Comparison of ENCODE assay signal across 22 cellular contexts in the genomic region with DNA sequence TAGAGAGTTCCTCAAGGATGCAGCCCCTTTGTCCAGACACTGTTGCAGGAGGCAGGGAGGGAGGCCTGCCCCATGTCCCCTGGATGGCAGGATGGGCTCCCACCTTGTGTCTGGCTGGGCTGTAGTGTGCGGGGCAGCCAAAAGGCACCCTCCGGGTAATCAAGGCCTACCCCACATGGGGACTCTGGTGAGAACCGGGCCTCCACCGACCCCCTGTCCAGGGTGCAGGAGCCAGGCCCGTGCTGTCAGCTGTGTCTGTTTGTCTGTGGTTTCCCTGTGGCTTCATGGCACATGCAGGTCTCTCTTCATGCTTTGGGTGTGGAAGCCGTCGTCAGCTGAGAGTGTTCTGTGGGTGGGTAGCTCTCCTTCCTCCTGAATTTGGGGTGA.
DNase-seq lines count a peak whose midpoint lies in the region; ATAC-seq and TF ChIP-seq lines count a peak whose summit lies in the region.
"Had no signal": no experiment of that assay in that cellular context is flagged by ENCODE, and none has a peak within 500 bp of the region (broad histone marks: within the 10 kb centered on the region; RNA-seq: fewer than 3 reads in every experiment).

No MANE protein-coding gene starts in this region.

- H3K27me3 ChIP-seq in A673 (replicated peaks; ENCODE audit: insufficient read depth, low read depth, low read length, poor library complexity) (no peaks in the 10 kb centered on the region), lower lobe of right lung (ENCODE audit: low read depth) (peaks cover 4% of the 10 kb centered on the region)
- peaks cover 17 to 48% (median 22%) of the 10 kb centered on the region in 11 experiments; a peak in 21 of 22 replicates for H3K27me3 ChIP-seq in BLaER1 treated with 17β-estradiol and CSF1 and Interleukin-3, amounts not matched to agents 10 nM and 100 nM

- TF ChIP-seq CTCF in A673 (conservative IDR thresholded peaks at IDR 0.05; ENCODE audit: low read depth, low read length) (no peak), chondrocyte (IDR thresholded peaks at IDR 0.05) (no peak), lower lobe of right lung (IDR thresholded peaks at IDR 0.05) (no peak)

- POLR2A ChIA-PET in A673 (lab: Charles Lee; ENCODE audit: low non-redundant PET): no interaction called here
- POLR2A ChIA-PET in activated CD4-positive, alpha-beta memory T cell treated with anti-CD3 and anti-CD28 coated beads for 36 hours (lab: Charles Lee): no interaction called here

- H3K27me3 Mint-ChIP-seq in chondrocyte (ENCODE audit: low read depth): no peaks in the 10 kb centered on the region
- no peaks in the 10 kb centered on the region for H3K27me3 Mint-ChIP-seq in activated CD4-positive, alpha-beta memory T cell treated with anti-CD3 and anti-CD28 coated beads for 36 hours
- H3K27me3 Mint-ChIP-seq: CD4-positive, CD25-positive, alpha-beta regulatory T cell had no signal

- CTCF ChIA-PET in A673 (lab: Charles Lee): no interaction called here
- CTCF ChIA-PET in activated CD4-positive, alpha-beta memory T cell treated with anti-CD3 and anti-CD28 coated beads for 36 hours (lab: Charles Lee): no interaction called here

- H3K4me1 Mint-ChIP-seq in chondrocyte (ENCODE audit: low read depth): no peaks in the 10 kb centered on the region
- no peaks in the 10 kb centered on the region for H3K4me1 Mint-ChIP-seq in activated CD4-positive, alpha-beta memory T cell treated with anti-CD3 and anti-CD28 coated beads for 36 hours (ENCODE audit: low read depth)
- H3K4me1 Mint-ChIP-seq: CD4-positive, CD25-positive, alpha-beta regulatory T cell; CD8-positive, alpha-beta memory T cell; IgD-negative memory B cell had no signal

- ATAC-seq in lower lobe of right lung: no peak
- ATAC-seq in GM21737 (IDR thresholded peaks at IDR 0.05; ENCODE audit: unreplicated experiment): no peak
- ATAC-seq: GM12878, HepG2 had no signal

- no peaks in the 10 kb centered on the region for H3K9me3 Mint-ChIP-seq in chondrocyte (ENCODE audit: low read depth)
- H3K9me3 Mint-ChIP-seq in activated CD4-positive, alpha-beta memory T cell treated with anti-CD3 and anti-CD28 coated beads for 36 hours: no peaks in the 10 kb centered on the region
- H3K9me3 Mint-ChIP-seq: CD4-positive, CD25-positive, alpha-beta regulatory T cell; CD8-positive, alpha-beta memory T cell; IgD-negative memory B cell had no signal

- no peak overlapping the region for H3K4me3 ChIP-seq in A673 (ENCODE audit: low read depth, low read length, poor library complexity, severe bottlenecking)
- H3K4me3 ChIP-seq in BLaER1 treated with 17β-estradiol and CSF1 and Interleukin-3, amounts not matched to agents 10 nM and 100 nM: peak overlapping the region in 3 of 10 experiments; percentile 35 to 58 (median 47); a peak in 4 of 20 replicates
- H3K4me3 ChIP-seq in lower lobe of right lung: no peak overlapping the region
- H3K4me3 ChIP-seq: GM12878, GM23248 had no signal

- intact Hi-C loops in A673 (cut with micrococcal nuclease; ENCODE audit: unreplicated experiment) (no loop called here), lower lobe of right lung (cut with DNase I) (no loop called here)
- intact Hi-C loops in activated CD4-positive, alpha-beta memory T cell treated with anti-CD3 and anti-CD28 coated beads for 36 hours (cut with micrococcal nuclease): no loop called here

- H3K4me3 Mint-ChIP-seq in chondrocyte (ENCODE audit: unreplicated experiment): no peak overlapping the region
- no peak overlapping the region for H3K4me3 Mint-ChIP-seq in activated CD4-positive, alpha-beta memory T cell treated with anti-CD3 and anti-CD28 coated beads for 36 hours
- H3K4me3 Mint-ChIP-seq: CD4-positive, CD25-positive, alpha-beta regulatory T cell; CD8-positive, alpha-beta memory T cell; IgD-negative memory B cell had no signal

- H3K27ac Mint-ChIP-seq in chondrocyte (ENCODE audit: unreplicated experiment): no peak overlapping the region
- no peak overlapping the region for H3K27ac Mint-ChIP-seq in activated CD4-positive, alpha-beta memory T cell treated with anti-CD3 and anti-CD28 coated beads for 36 hours
- H3K27ac Mint-ChIP-seq: CD4-positive, CD25-positive, alpha-beta regulatory T cell; CD8-positive, alpha-beta memory T cell; IgD-negative memory B cell had no signal

- H3K9me3 ChIP-seq in A673 (ENCODE audit: low read depth, low read length, poor library complexity, severe bottlenecking) (no peaks in the 10 kb centered on the region), lower lobe of right lung (no peaks in the 10 kb centered on the region)
- peaks cover 0 to 8% (median 0%) of the 10 kb centered on the region in 11 experiments; a peak in 3 of 22 replicates for H3K9me3 ChIP-seq in BLaER1 treated with 17β-estradiol and CSF1 and Interleukin-3, amounts not matched to agents 10 nM and 100 nM (replicated peaks in 1 of 11)

- H3K4me1 ChIP-seq in A673 (ENCODE audit: insufficient read depth, low read length, poor library complexity, severe bottlenecking): peaks cover 4% of the 10 kb centered on the region
- H3K4me1 ChIP-seq in BLaER1 treated with 17β-estradiol and CSF1 and Interleukin-3, amounts not matched to agents 10 nM and 100 nM: peaks cover 18 to 72% (median 59%) of the 10 kb centered on the region in 10 experiments; a peak in 18 of 20 replicates
- no peaks in the 10 kb centered on the region for H3K4me1 ChIP-seq in lower lobe of right lung

- H3K36me3 ChIP-seq in A673 (ENCODE audit: insufficient read depth, low read length, poor library complexity, severe bottlenecking) (peaks cover 17% of the 10 kb centered on the region), lower lobe of right lung (no peaks in the 10 kb centered on the region)
- H3K36me3 ChIP-seq in BLaER1 treated with 17β-estradiol and CSF1 and Interleukin-3, amounts not matched to agents 10 nM and 100 nM: no peaks in the 10 kb centered on the region

- no peaks in the 10 kb centered on the region for H3K36me3 Mint-ChIP-seq in chondrocyte (ENCODE audit: low read depth)
- no peaks in the 10 kb centered on the region for H3K36me3 Mint-ChIP-seq in activated CD4-positive, alpha-beta memory T cell treated with anti-CD3 and anti-CD28 coated beads for 36 hours
- H3K36me3 Mint-ChIP-seq: CD4-positive, CD25-positive, alpha-beta regulatory T cell; CD8-positive, alpha-beta memory T cell; IgD-negative memory B cell had no signal

- DNase-seq in A673 (ENCODE audit: low spot score) (no peak), chondrocyte (ENCODE audit: low spot score) (peak; percentile 86), lower lobe of right lung (peak; percentile 35)
- no peak for DNase-seq in activated CD4-positive, alpha-beta memory T cell treated with anti-CD3 and anti-CD28 coated beads for 36 hours
- DNase-seq in activated CD8-positive, alpha-beta memory T cell treated with anti-CD3 and anti-CD28 coated beads for 24 hours: no peak
- DNase-seq: ACHN; AML-193; CD4-positive, CD25-positive, alpha-beta regulatory T cell; CD8-positive, alpha-beta memory T cell; COR-L47; DMS 273 treated with DMSO at 0.1 percent for 48 hours; DMS53; DND-41; EL; GM23248; HCEC 1CT; KBM-7 had no signal

- peak overlapping the region in 3 of 11 experiments; percentile 14 to 38 (median 31); a peak in 3 of 22 replicates for H3K9ac ChIP-seq in BLaER1 treated with 17β-estradiol and CSF1 and Interleukin-3, amounts not matched to agents 10 nM and 100 nM
- H3K9ac ChIP-seq: GM23248 had no signal

- H4K20me1 ChIP-seq in BLaER1 treated with 17β-estradiol and CSF1 and Interleukin-3, amounts not matched to agents 10 nM and 100 nM: peaks cover 0 to 86% (median 33%) of the 10 kb centered on the region in 11 experiments; a peak in 16 of 22 replicates

- BruUV-seq in A673 (replicated peaks; lab: Mats Ljungman, UMichigan): no TSS peak

- H3K4me2 ChIP-seq in BLaER1 treated with 17β-estradiol and CSF1 and Interleukin-3, amounts not matched to agents 10 nM and 100 nM: peak overlapping the region; percentile 9 to 91 (median 82); a peak in 19 of 22 replicates

- H3K27ac ChIP-seq in A673 (ENCODE audit: low read depth, low read length, poor library complexity, severe bottlenecking): peak overlapping the region; percentile 23
- no peak overlapping the region; a peak in 1 of 22 replicates for H3K27ac ChIP-seq in BLaER1 treated with 17β-estradiol and CSF1 and Interleukin-3, amounts not matched to agents 10 nM and 100 nM
- H3K27ac ChIP-seq in lower lobe of right lung: no peak overlapping the region
- H3K27ac ChIP-seq: GM23248 had no signal

Comparison
In these comparisons a context has a peak if more than half of its experiments do, and no peak if none do; other contexts are left out.
1. DNase-seq: peak in chondrocyte (single experiment) and lower lobe of right lung (single experiment); none in A673 (single experiment), activated CD4-positive, alpha-beta memory T cell treated with anti-CD3 and anti-CD28 coated beads for 36 hours (single experiment) and activated CD8-positive, alpha-beta memory T cell treated with anti-CD3 and anti-CD28 coated beads for 24 hours (single experiment).